Comparison of ENCODE assay signal across 8 cellular contexts in the genomic region with DNA sequence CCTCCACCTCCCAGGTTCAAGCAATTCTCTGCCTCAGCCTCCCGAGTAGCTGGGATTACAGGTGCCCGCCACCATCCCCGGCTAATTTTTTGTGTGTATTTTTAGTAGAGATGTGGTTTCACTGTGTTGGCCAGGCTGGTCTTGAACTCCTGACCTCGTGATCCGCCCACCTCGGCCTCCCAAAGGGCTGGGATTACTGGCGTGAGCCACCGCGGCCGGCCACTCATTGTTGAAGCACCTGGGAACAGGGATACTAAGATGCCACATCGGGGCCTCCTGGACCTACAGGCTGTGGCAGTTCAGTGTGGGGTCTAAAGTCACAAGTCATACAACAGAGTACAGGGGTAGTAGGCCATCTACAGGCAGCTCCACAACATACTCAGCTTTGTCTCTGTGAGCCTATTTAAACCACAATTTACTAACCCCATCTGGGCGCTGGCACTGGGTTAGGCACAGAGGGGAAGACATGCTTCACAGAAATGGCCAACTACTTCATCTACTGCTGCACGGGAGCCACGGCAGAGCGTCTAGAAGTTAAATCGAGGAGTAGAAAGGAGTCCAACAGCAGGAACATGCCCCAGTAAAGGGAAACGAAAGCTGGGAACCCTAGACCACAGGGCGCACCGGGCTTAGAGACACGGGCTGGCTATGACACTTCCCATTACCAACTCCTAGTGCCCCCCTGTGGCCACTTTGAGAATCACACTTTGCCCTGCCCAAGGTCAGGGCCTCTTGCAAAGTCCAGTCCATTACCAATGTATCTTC. TPM values are rescaled to one million over a fixed set of nuclear protein-coding genes. Genes with fewer than 3 reads are reported as not detected.
A peak's percentile ranks its signal among the peaks of the same experiment; 100 is the strongest.
DNase-seq lines count a peak whose midpoint lies in the region; ATAC-seq, FAIRE-seq and TF ChIP-seq lines count a peak whose summit lies in the region.

No MANE protein-coding gene starts in this region.

- no peak for ATAC-seq in GM21367 (IDR thresholded peaks at IDR 0.05; ENCODE audit: unreplicated experiment)

- FAIRE-seq in TTC549 (lab: Jason Lieb, UNC): peak; percentile 84

- peak overlapping the region; percentile 78 to 95 (median 88) for H3K27ac Mint-ChIP-seq in brain

- H3K4me3 ChIP-seq in skin epidermis: no peak overlapping the region

- H3K4me1 Mint-ChIP-seq in brain: peaks cover 43% of the 10 kb centered on the region

- peaks cover 40% of the 10 kb centered on the region for H3K36me3 Mint-ChIP-seq in brain

- peaks cover 0 to 2% (median 0%) of the 10 kb centered on the region in 5 experiments for H3K9me3 Mint-ChIP-seq in brain

- DNase-seq in NCI-H187 (lab: John Stamatoyannopoulos, UW) (peak; percentile 3 to 48), NCI-H187 treated with DMSO at 0.1 percent for 48 hours (lab: John Stamatoyannopoulos, UW) (no peak), NCI-H1694 (lab: John Stamatoyannopoulos, UW) (peak; percentile 89), iPS-NIHi11 (ENCODE audit: low spot score) (peak; percentile 67)

- peaks cover 6% of the 10 kb centered on the region for H3K27me3 Mint-ChIP-seq in brain

- TF ChIP-seq CTCF in brain (conservative IDR thresholded peaks at IDR 0.05): peak; percentile 81 to 89

- peak overlapping the region; percentile 68 to 92 (median 78) for H3K4me3 Mint-ChIP-seq in brain

- peak overlapping the region in 16 of 21 experiments; percentile 8 to 98 (median 64) for H3K27ac ChIP-seq in skin epidermis

RNA-seq across cellular contexts. Expression of gene VAMP2, which starts 4.3 kb away (rescaled TPM):
- polyA plus RNA-seq in brain (ENCODE audit: insufficient read depth, low read depth, low replicate concordance): 375 TPM

RNA-seq across cellular contexts. Expression of gene PER1, which starts 6.2 kb away (rescaled TPM):
- polyA plus RNA-seq in brain (ENCODE audit: insufficient read depth, low read depth, low replicate concordance): 34.2 TPM

RNA-seq across cellular contexts. Expression of gene TMEM107, which starts 17.7 kb away (rescaled TPM):
- 47.2 TPM for polyA plus RNA-seq in brain (ENCODE audit: insufficient read depth, low read depth, low replicate concordance)

RNA-seq across cellular contexts. Expression of gene BORCS6, which starts 31.5 kb away (rescaled TPM):
- polyA plus RNA-seq in brain (ENCODE audit: insufficient read depth, low read depth, low replicate concordance): 8.7 TPM

RNA-seq across cellular contexts. Expression of gene HES7, which starts 34.5 kb away (rescaled TPM):
- not detected for polyA plus RNA-seq in brain (ENCODE audit: insufficient read depth, low read depth, low replicate concordance)
